15 cellular contexts compared by ENCODE assay signal in genomic region chr14:38211258-38211735, GRCh38. TPM values are rescaled to one million over a fixed set of nuclear protein-coding genes. Genes with fewer than 3 reads are reported as not detected.
DNase-seq lines count a peak whose midpoint lies in the region; ATAC-seq and TF ChIP-seq lines count a peak whose summit lies in the region.
"Had no signal": no experiment of that assay in that cellular context is flagged by ENCODE, and none has a peak within 500 bp of the region (broad histone marks: within the 10 kb centered on the region; RNA-seq: fewer than 3 reads in every experiment).

No MANE protein-coding gene starts in this region.

- H3K4me2 ChIP-seq in GM23248 (ENCODE audit: unreplicated experiment) (peak overlapping the region; percentile 88), skeletal muscle satellite cell (ENCODE audit: low read length) (peak overlapping the region; percentile 92)
- H3K4me2 ChIP-seq: PC-9 had no signal

- TF ChIP-seq POLR2A in gastroesophageal sphincter (IDR thresholded peaks at IDR 0.05) = no peak

- no peak overlapping the region for H3K27ac Mint-ChIP-seq in brain

- no peaks in the 10 kb centered on the region for H3K27me3 ChIP-seq in GM23248 (replicated peaks; ENCODE audit: insufficient read depth)
- H3K27me3 ChIP-seq in skeletal muscle satellite cell (ENCODE audit: control insufficient read depth, insufficient read depth, low read length) = no peaks in the 10 kb centered on the region
- H3K27me3 ChIP-seq in gastroesophageal sphincter = peaks cover 60% of the 10 kb centered on the region

- H3K9me3 ChIP-seq in GM23248 (ENCODE audit: low read depth) (no peaks in the 10 kb centered on the region), iPS-18c (ENCODE audit: control insufficient read depth, insufficient read depth, low read length) (no peaks in the 10 kb centered on the region), skeletal muscle satellite cell (replicated peaks; ENCODE audit: low read length) (no peaks in the 10 kb centered on the region), gastroesophageal sphincter (peaks cover 0 to 4% (median 0%) of the 10 kb centered on the region in 3 donors)

- H3K36me3 Mint-ChIP-seq in brain = no peaks in the 10 kb centered on the region

- TF ChIP-seq CTCF in brain (conservative IDR thresholded peaks at IDR 0.05) (peak in 1 of 2 experiments; percentile 9), gastroesophageal sphincter (IDR thresholded peaks at IDR 0.05) (no peak)

- H3K4me1 Mint-ChIP-seq in brain = peaks cover 30% of the 10 kb centered on the region

- 0 out of 2 replicates have a peak, but pooled peaks cover 5% of the 10 kb centered on the region for H3K36me3 ChIP-seq in GM23248 (ENCODE audit: low read depth)
- no peaks in the 10 kb centered on the region for H3K36me3 ChIP-seq in skeletal muscle satellite cell (ENCODE audit: insufficient read depth, low read length)
- H3K36me3 ChIP-seq in gastroesophageal sphincter = no peaks in the 10 kb centered on the region
- H3K36me3 ChIP-seq: WERI-Rb-1 had no signal

- H3K4me1 ChIP-seq in GM23248 (ENCODE audit: insufficient read depth) (peaks cover 40% of the 10 kb centered on the region), skeletal muscle satellite cell (ENCODE audit: control insufficient read depth, insufficient read depth, low read length) (peaks cover 27% of the 10 kb centered on the region), gastroesophageal sphincter (peaks cover 0 to 38% (median 0%) of the 10 kb centered on the region in 3 donors)

- H3K9ac ChIP-seq in GM23248 = peak overlapping the region; percentile 75
- peak overlapping the region; percentile 85 for H3K9ac ChIP-seq in skeletal muscle satellite cell (ENCODE audit: low read depth, low read length)

- peaks cover 11 to 17% (median 15%) of the 10 kb centered on the region in 5 experiments for H3K9me3 Mint-ChIP-seq in brain

- no peaks in the 10 kb centered on the region for H3K9me2 ChIP-seq in GM23248 (ENCODE audit: insufficient read depth)

- peak overlapping the region; percentile 89 for H3K4me3 ChIP-seq in GM23248
- H3K4me3 ChIP-seq in iPS-18c (ENCODE audit: insufficient read depth, low read depth, low read length) = peak overlapping the region; percentile 25; the same call in 1 of the 2 replicates
- peak overlapping the region; percentile 93 for H3K4me3 ChIP-seq in skeletal muscle satellite cell (ENCODE audit: low read length)
- peak overlapping the region in 1 of 2 donors; percentile 45 for H3K4me3 ChIP-seq in gastroesophageal sphincter
- H3K4me3 ChIP-seq: PC-9 had no signal

- peaks cover 82% of the 10 kb centered on the region for H3K27me3 Mint-ChIP-seq in brain

- no peak for TF ChIP-seq EP300 in gastroesophageal sphincter (IDR thresholded peaks at IDR 0.05)

- DNase-seq in GM23248 (peak; percentile 17), SW480 (ENCODE audit: low spot score) (no peak), SW 1271 (lab: John Stamatoyannopoulos, UW) (no peak)
- DNase-seq in stimulated activated CD4-positive, alpha-beta T cell treated with anti-CD3 and anti-CD28 coated beads, Interleukin-15, amount 100 ng/mL, for 24 hours = no peak
- DNase-seq: activated naive CD4-positive, alpha-beta T cell treated with anti-CD3 and anti-CD28 coated beads, Interleukin-2, amount 50 U/mL, for 16 hours; NCI-H146; PC-9; WERI-Rb-1 had no signal

- ATAC-seq in gastroesophageal sphincter = no peak

- H4K20me1 ChIP-seq in GM23248 (ENCODE audit: insufficient read depth) = no peaks in the 10 kb centered on the region

- WGBS in GM23248 (ENCODE audit: low coverage in 1 of 2, low lambda C conversion rate in 2 of 2, missing lambda C conversion rate in 2 of 2), 2 experiments = 31 to 35% methylated on average over 34 of the region's 34 CpGs
- WGBS in gastroesophageal sphincter (ENCODE audit: low coverage in 1 of 2), 2 donors = 2 to 13% methylated on average over 3 to 6 of the region's 34 CpGs

- no peak overlapping the region for H3K27ac ChIP-seq in GM23248
- no peak overlapping the region for H3K27ac ChIP-seq in gastroesophageal sphincter
- H3K27ac ChIP-seq: epithelial cell of prostate, HL-60, PC-9, WERI-Rb-1 had no signal

- H3K4me3 Mint-ChIP-seq in brain = peak overlapping the region; percentile 82 to 87 (median 83)

- H3F3A ChIP-seq in GM23248 (ENCODE audit: insufficient read depth) = peaks cover 47% of the 10 kb centered on the region

- H3K79me2 ChIP-seq in GM23248 (ENCODE audit: insufficient read depth) = peaks cover 35% of the 10 kb centered on the region

- in situ Hi-C loops in GM23248 (cut with MboI) = loop anchor here (25.0 kb wide), 2 partner anchors 499 to 651 kb away; no protein-coding TSS in a partner anchor

- H2AFZ ChIP-seq in GM23248 = peak overlapping the region; percentile 74
- H2AFZ ChIP-seq: PC-9 had no signal

RNA-seq across cellular contexts. Expression of gene SSTR1, which starts 3.6 kb away (rescaled TPM):
- 17.6 and 18.4 TPM in 2 replicates for total RNA-seq in GM23248 (2014; rRNA removed; shearing (Covaris generic))
- 26.7 and 27.6 TPM in 2 replicates for polyA plus RNA-seq in GM23248 (2016; fragmentation: Nextera tagmentation; extraction: Ambion mirVana)
- polyA plus RNA-seq in brain (ENCODE audit: insufficient read depth, low read depth, low replicate concordance) = 1.3 TPM
- total RNA-seq in skeletal muscle satellite cell (2012; rRNA removed) = under 0.01 and 0.25 TPM in 2 replicates
- total RNA-seq in gastroesophageal sphincter = 1 to 10 TPM in 1 of 4 donors, under 1 TPM in 3; 0.16 to 1.2 (median 0.37) TPM
- total RNA-seq: Daoy had no signal

RNA-seq across cellular contexts. Expression of gene CLEC14A, which starts 44.6 kb away (rescaled TPM):
- 0.63 TPM in 1 of 2 replicates, not detected in the other for total RNA-seq in GM23248 (2014; rRNA removed; shearing (Covaris generic))
- 0.10 TPM in 1 of 2 replicates, not detected in the other for polyA plus RNA-seq in GM23248 (2016; fragmentation: Nextera tagmentation; extraction: Ambion mirVana)
- polyA plus RNA-seq in brain (ENCODE audit: insufficient read depth, low read depth, low replicate concordance) = 13.6 TPM
- 0.22 and 0.51 TPM in 2 replicates for total RNA-seq in skeletal muscle satellite cell (2012; rRNA removed)
- 10 to 100 TPM; 13.7 to 39.4 (median 31.5) TPM for total RNA-seq in gastroesophageal sphincter
- total RNA-seq: Daoy had no signal
